Comparison of ENCODE assay signal across 14 cellular contexts in genomic region chr2:85580206-85580605, GRCh38. TPM values are rescaled to one million over a fixed set of nuclear protein-coding genes. Genes with fewer than 3 reads are reported as not detected.
DNase-seq lines count a peak whose midpoint lies in the region; ATAC-seq and TF ChIP-seq lines count a peak whose summit lies in the region.
"Had no signal": no experiment of that assay in that cellular context is flagged by ENCODE, and none has a peak within 500 bp of the region (broad histone marks: within the 10 kb centered on the region; RNA-seq: fewer than 3 reads in every experiment).

No MANE protein-coding gene starts in this region.

- peaks cover 32% of the 10 kb centered on the region for H3K79me2 ChIP-seq in MM.1S (ENCODE audit: low read length)

- TF ChIP-seq CTCF in RWPE1 (conservative IDR thresholded peaks at IDR 0.05; ENCODE audit: low read depth) (no peak), lower lobe of right lung (IDR thresholded peaks at IDR 0.05) (no peak), MM.1S (IDR thresholded peaks at IDR 0.05; ENCODE audit: low read length) (no peak)

- no peaks in the 10 kb centered on the region for H3K36me3 Mint-ChIP-seq in activated naive CD4-positive, alpha-beta T cell treated with anti-CD3 and anti-CD28 coated beads, Interleukin-2, amount 50 U/mL, for 24 hours
- H3K36me3 Mint-ChIP-seq in activated naive CD4-positive, alpha-beta T cell treated with anti-CD3 and anti-CD28 coated beads, Interleukin-2, amount 50 U/mL, for 72 hours = peaks cover 22 to 36% of the 10 kb centered on the region in 2 donors

- H3K4me1 Mint-ChIP-seq in activated naive CD4-positive, alpha-beta T cell treated with anti-CD3 and anti-CD28 coated beads, Interleukin-2, amount 50 U/mL, for 24 hours = peaks cover 62% of the 10 kb centered on the region
- H3K4me1 Mint-ChIP-seq in stimulated activated naive CD8-positive, alpha-beta T cell treated with anti-CD3 and anti-CD28 coated beads, Interleukin-15, amount 100 ng/mL, for 72 hours = peaks cover 61% of the 10 kb centered on the region

- H3K9ac ChIP-seq in MM.1S (ENCODE audit: low read length) = no peak overlapping the region

- POLR2A ChIA-PET in RWPE1 (lab: Yijun Ruan, JAX; ENCODE audit: low non-redundant PET) = no interaction called here

- H3K9me3 ChIP-seq in lower lobe of right lung (no peaks in the 10 kb centered on the region), MM.1S (replicated peaks; ENCODE audit: insufficient read depth, low read length) (no peaks in the 10 kb centered on the region)

- H3K27ac ChIP-seq in RWPE1 (peak overlapping the region; percentile 88), lower lobe of right lung (peak overlapping the region; percentile 92), MM.1S (ENCODE audit: low read length) (no peak overlapping the region)

- no peaks in the 10 kb centered on the region for H3K27me3 Mint-ChIP-seq in activated naive CD4-positive, alpha-beta T cell treated with anti-CD3 and anti-CD28 coated beads, Interleukin-2, amount 50 U/mL, for 24 hours
- H3K27me3 Mint-ChIP-seq in stimulated activated naive CD8-positive, alpha-beta T cell treated with anti-CD3 and anti-CD28 coated beads, Interleukin-15, amount 100 ng/mL, for 72 hours = no peaks in the 10 kb centered on the region

- no peaks in the 10 kb centered on the region for H3K9me3 Mint-ChIP-seq in activated naive CD4-positive, alpha-beta T cell treated with anti-CD3 and anti-CD28 coated beads, Interleukin-2, amount 50 U/mL, for 24 hours
- no peaks in the 10 kb centered on the region for H3K9me3 Mint-ChIP-seq in activated naive CD4-positive, alpha-beta T cell treated with anti-CD3 and anti-CD28 coated beads, Interleukin-2, amount 50 U/mL, for 72 hours
- no peaks in the 10 kb centered on the region for H3K9me3 Mint-ChIP-seq in stimulated activated naive CD8-positive, alpha-beta T cell treated with anti-CD3 and anti-CD28 coated beads, Interleukin-15, amount 100 ng/mL, for 72 hours

- H3K36me3 ChIP-seq in lower lobe of right lung (peaks cover 24% of the 10 kb centered on the region), MM.1S (replicated peaks; ENCODE audit: insufficient read depth, low read length) (0 out of 2 replicates have a peak, but pooled peaks cover 5% of the 10 kb centered on the region)

- no peak overlapping the region for H3K4me2 ChIP-seq in MM.1S (ENCODE audit: low read depth, low read length)

- H2AFZ ChIP-seq in MM.1S (ENCODE audit: low read length) = no peak overlapping the region
- H2AFZ ChIP-seq: GM23338 had no signal

- H3K4me3 Mint-ChIP-seq in activated naive CD4-positive, alpha-beta T cell treated with anti-CD3 and anti-CD28 coated beads, Interleukin-2, amount 50 U/mL, for 24 hours = peak overlapping the region; percentile 39
- H3K4me3 Mint-ChIP-seq in stimulated activated naive CD8-positive, alpha-beta T cell treated with anti-CD3 and anti-CD28 coated beads, Interleukin-15, amount 100 ng/mL, for 72 hours = peak overlapping the region; percentile 65 to 98

- ATAC-seq in activated naive CD4-positive, alpha-beta T cell treated with anti-CD3 and anti-CD28 coated beads, Interleukin-2, amount 50 U/mL, for 72 hours = no peak
- no peak for ATAC-seq in lower lobe of right lung
- ATAC-seq in stimulated activated naive CD8-positive, alpha-beta T cell treated with anti-CD3 and anti-CD28 coated beads, Interleukin-15, amount 100 ng/mL, for 72 hours = no peak
- no peak for ATAC-seq in HG03095 (IDR thresholded peaks at IDR 0.05; ENCODE audit: unreplicated experiment)
- ATAC-seq: GM23338 had no signal

- CTCF ChIA-PET in RWPE1 (lab: Yijun Ruan, JAX) = no interaction called here

- no peaks in the 10 kb centered on the region for H4K20me1 ChIP-seq in MM.1S (ENCODE audit: insufficient read depth, low read length)

- no peaks in the 10 kb centered on the region for H3K27me3 ChIP-seq in lower lobe of right lung (ENCODE audit: low read depth)
- H3K27me3 ChIP-seq in MM.1S (replicated peaks; ENCODE audit: insufficient read depth, low read length) = no peaks in the 10 kb centered on the region

- H3K4me3 ChIP-seq in lower lobe of right lung = peak overlapping the region; percentile 8
- no peak overlapping the region for H3K4me3 ChIP-seq in MM.1S (ENCODE audit: low read length)
- H3K4me3 ChIP-seq: GM23338 had no signal

- H3K4me1 ChIP-seq in lower lobe of right lung = peaks cover 73% of the 10 kb centered on the region
- peaks cover 11% of the 10 kb centered on the region; the same call in 1 of the 2 replicates for H3K4me1 ChIP-seq in MM.1S (ENCODE audit: low read length)

- DNase-seq in activated naive CD4-positive, alpha-beta T cell treated with anti-CD3 and anti-CD28 coated beads, Interleukin-2, amount 50 U/mL, for 72 hours (ENCODE audit: low spot score in 2 of 2) = no peak
- no peak for DNase-seq in RWPE1 (ENCODE audit: low spot score)
- DNase-seq in lower lobe of right lung = peak; percentile 34
- DNase-seq in stimulated activated naive CD8-positive, alpha-beta T cell treated with anti-CD3 and anti-CD28 coated beads, Interleukin-15, amount 100 ng/mL, for 72 hours = no peak
- DNase-seq in MM.1S = no peak
- DNase-seq in NCI-H2029 treated with DMSO at 0.1 percent for 48 hours (lab: John Stamatoyannopoulos, UW) = no peak
- DNase-seq: activated CD4-positive, alpha-beta T cell treated with anti-CD3 and anti-CD28 coated beads for 48 hours; effector CD8-positive, alpha-beta T cell; NCI-H187 treated with DMSO at 0.1 percent for 48 hours; NCI-H524 treated with DMSO at 0.1 percent for 48 hours; stimulated activated CD4-positive, alpha-beta T cell treated with anti-CD3 and anti-CD28 coated beads, Interleukin-2, amount 100 ng/mL, for 48 hours had no signal

- H3K27ac Mint-ChIP-seq in activated naive CD4-positive, alpha-beta T cell treated with anti-CD3 and anti-CD28 coated beads, Interleukin-2, amount 50 U/mL, for 24 hours = peak overlapping the region; percentile 62
- H3K27ac Mint-ChIP-seq in activated naive CD4-positive, alpha-beta T cell treated with anti-CD3 and anti-CD28 coated beads, Interleukin-2, amount 50 U/mL, for 72 hours = peak overlapping the region in 1 of 2 donors; percentile 47
- H3K27ac Mint-ChIP-seq in stimulated activated naive CD8-positive, alpha-beta T cell treated with anti-CD3 and anti-CD28 coated beads, Interleukin-15, amount 100 ng/mL, for 72 hours = peak overlapping the region in 1 of 2 donors; percentile 76

- intact Hi-C loops in lower lobe of right lung (cut with DNase I) = no loop called here

- H3F3A ChIP-seq in MM.1S (ENCODE audit: insufficient read depth, low read length) = no peaks in the 10 kb centered on the region

- no peaks in the 10 kb centered on the region for H3K9me2 ChIP-seq in MM.1S (replicated peaks; ENCODE audit: insufficient read depth, low read length)

RNA-seq across cellular contexts. Expression of gene VAMP8, which starts 2.8 kb away (rescaled TPM):
- 100 to 1,000 TPM; 119 to 135 TPM for total RNA-seq in activated naive CD4-positive, alpha-beta T cell treated with anti-CD3 and anti-CD28 coated beads, Interleukin-2, amount 50 U/mL, for 72 hours
- 272 TPM for total RNA-seq in lower lobe of right lung

RNA-seq across cellular contexts. Expression of gene VAMP5, which starts 4.0 kb away (rescaled TPM):
- 10 to 100 TPM; 50.6 to 68.0 TPM for total RNA-seq in activated naive CD4-positive, alpha-beta T cell treated with anti-CD3 and anti-CD28 coated beads, Interleukin-2, amount 50 U/mL, for 72 hours
- total RNA-seq in lower lobe of right lung = 87.0 TPM

RNA-seq across cellular contexts. Expression of gene RNF181, which starts 15.3 kb away (rescaled TPM):
- 100 to 1,000 TPM; 128 to 163 TPM for total RNA-seq in activated naive CD4-positive, alpha-beta T cell treated with anti-CD3 and anti-CD28 coated beads, Interleukin-2, amount 50 U/mL, for 72 hours
- total RNA-seq in lower lobe of right lung = 89.8 TPM

RNA-seq across cellular contexts. Expression of gene GGCX, which starts 18.9 kb away (rescaled TPM):
- total RNA-seq in activated naive CD4-positive, alpha-beta T cell treated with anti-CD3 and anti-CD28 coated beads, Interleukin-2, amount 50 U/mL, for 72 hours = 10 to 100 TPM; 21.2 to 21.5 TPM
- 62.2 TPM for total RNA-seq in lower lobe of right lung

RNA-seq across cellular contexts. Expression of gene TMEM150A, which starts 22.3 kb away (rescaled TPM):
- total RNA-seq in activated naive CD4-positive, alpha-beta T cell treated with anti-CD3 and anti-CD28 coated beads, Interleukin-2, amount 50 U/mL, for 72 hours = 1 to 10 TPM in 1 of 2 donors, under 1 TPM in 1; 0.91 to 3.1 TPM
- 28.9 TPM for total RNA-seq in lower lobe of right lung
